In genomic region chr11:73667906-73668305, GRCh38 we compare ENCODE assay signal across 1 cellular context.
TF ChIP-seq lines count a peak whose summit lies in the region.

No MANE protein-coding gene starts in this region.

TF ChIP-seq in K562, 482 proteins besides CTCF, POLR2A, EP300 and RAD21 (continued from another document):
- TF ChIP-seq ZHX1 (conservative IDR thresholded peaks at IDR 0.05; ENCODE audit: low read length) (no peak), ZBTB43 (CRISPR knock-in tag; IDR thresholded peaks at IDR 0.05) (no peak), ZNF274 (IDR thresholded peaks at IDR 0.05; ENCODE audit: borderline replicate concordance, low read depth, low read length) (no peak), HIVEP1 (CRISPR knock-in tag; IDR thresholded peaks at IDR 0.05) (no peak), TAL1 (IDR thresholded peaks at IDR 0.05) (0 out of 2 replicates have a peak, but pooled peaks have one; percentile 12), TARDBP (IDR thresholded peaks at IDR 0.05) (no peak), ZBTB5 (IDR thresholded peaks at IDR 0.05) (no peak), NFXL1 (CRISPR knock-in tag; IDR thresholded peaks at IDR 0.05) (no peak), KHSRP (IDR thresholded peaks at IDR 0.05) (no peak), KLF13 (tag; IDR thresholded peaks at IDR 0.05; ENCODE audit: borderline replicate concordance, low read depth) (no peak), CEBPG (CRISPR knock-in tag; IDR thresholded peaks at IDR 0.05) (peak; percentile 39; the same call in 1 of the 2 replicates), CEBPG (tag; conservative IDR thresholded peaks at IDR 0.05 in 1 of 2, IDR thresholded peaks at IDR 0.05 in 1 of 2) (peak in 1 of 2 experiments; percentile 29; a peak in 1 of 4 replicates), ZFP1 (CRISPR knock-in tag; IDR thresholded peaks at IDR 0.05) (no peak), NR2F6 (CRISPR knock-in tag; IDR thresholded peaks at IDR 0.05) (no peak), ZNF780A (CRISPR knock-in tag; IDR thresholded peaks at IDR 0.05) (no peak), MEIS2 (IDR thresholded peaks at IDR 0.05; ENCODE audit: partially characterized antibody) (peak; percentile 10), PHF20 (IDR thresholded peaks at IDR 0.05; ENCODE audit: partially characterized antibody) (no peak), MBD1 (CRISPR knock-in tag; IDR thresholded peaks at IDR 0.05) (no peak), CBX8 (IDR thresholded peaks at IDR 0.05; ENCODE audit: borderline replicate concordance, extremely low read depth, low read depth, low read length, poor library complexity, severe bottlenecking) (no peak), ILK (tag; IDR thresholded peaks at IDR 0.05; ENCODE audit: borderline replicate concordance, low read depth) (no peak), REST (CRISPR knock-in tag; IDR thresholded peaks at IDR 0.05; ENCODE audit: low read depth) (no peak), TEAD4 (IDR thresholded peaks at IDR 0.05; ENCODE audit: low read length) (peak; percentile 10; the same call in 1 of the 2 replicates), TEAD4 (CRISPR knock-in tag; IDR thresholded peaks at IDR 0.05; ENCODE audit: borderline replicate concordance) (no peak), CBFA2T3 (IDR thresholded peaks at IDR 0.05) (0 out of 2 replicates have a peak, but pooled peaks have one; percentile 29), ZMIZ1 (IDR thresholded peaks at IDR 0.05; ENCODE audit: low read depth in 2 of 2, low read length in 2 of 2) (no peak), HMG20A (CRISPR knock-in tag; conservative IDR thresholded peaks at IDR 0.05) (no peak), ARID1B (IDR thresholded peaks at IDR 0.05) (peak; percentile 38; the same call in 1 of the 2 replicates), FOS (IDR thresholded peaks at IDR 0.05; ENCODE audit: extremely low read depth, insufficient read length) (no peak), CBFA2T2 (conservative IDR thresholded peaks at IDR 0.05) (no peak), SAP30 (IDR thresholded peaks at IDR 0.05; ENCODE audit: borderline replicate concordance, insufficient read depth, low read depth, low read length, poor library complexity, severe bottlenecking) (no peak), POLR2AphosphoS5 (IDR thresholded peaks at IDR 0.05; ENCODE audit: control insufficient read depth, insufficient read depth, low read depth, low read length) (no peak), CBX1 (IDR thresholded peaks at IDR 0.05; ENCODE audit: low read depth) (no peak), SETDB1 (IDR thresholded peaks at IDR 0.05; ENCODE audit: low read length) (no peak), BACH1 (tag; IDR thresholded peaks at IDR 0.05) (no peak)
